Comparison of ENCODE assay signal across 14 cellular contexts in genomic region chr14:39581474-39581873, GRCh38.
DNase-seq lines count a peak whose midpoint lies in the region; ATAC-seq and TF ChIP-seq lines count a peak whose summit lies in the region.
"Had no signal": no experiment of that assay in that cellular context is flagged by ENCODE, and none has a peak within 500 bp of the region (broad histone marks: within the 10 kb centered on the region; RNA-seq: fewer than 3 reads in every experiment).

No MANE protein-coding gene starts in this region.

- H3K27ac ChIP-seq in SK-N-SH (ENCODE audit: low read depth in 2 of 2, low read length in 1 of 2) (no peak overlapping the region), smooth muscle cell (ENCODE audit: low read depth) (no peak overlapping the region)
- H3K27ac ChIP-seq: heart left ventricle, KMS-11, testis had no signal

- TF ChIP-seq CTCF in SK-N-SH (IDR thresholded peaks at IDR 0.05): peak; percentile 29; the same call in 1 of the 2 replicates
- TF ChIP-seq CTCF in choroid plexus epithelial cell (conservative IDR thresholded peaks at IDR 0.05; ENCODE audit: low read depth, low read length): peak; percentile 31
- TF ChIP-seq CTCF in smooth muscle cell (IDR thresholded peaks at IDR 0.05; ENCODE audit: borderline replicate concordance, insufficient read depth, poor library complexity, severe bottlenecking): peak; percentile 46

- no peak overlapping the region for H3K4me3 ChIP-seq in SK-N-SH (ENCODE audit: low read depth in 2 of 2, low read length in 1 of 2)
- H3K4me3 ChIP-seq in choroid plexus epithelial cell (ENCODE audit: low read depth, low read length): no peak overlapping the region
- no peak overlapping the region for H3K4me3 ChIP-seq in smooth muscle cell
- H3K4me3 ChIP-seq: heart left ventricle, testis had no signal

- no peak for ATAC-seq in SK-N-SH treated with all-trans-retinoic acid at 6 μM for 48 hours
- no peak for ATAC-seq in GM21576 (IDR thresholded peaks at IDR 0.05; ENCODE audit: unreplicated experiment)
- no peak for ATAC-seq in GM18870 (IDR thresholded peaks at IDR 0.05; ENCODE audit: unreplicated experiment)
- ATAC-seq: heart left ventricle had no signal

- intact Hi-C loops in head of caudate nucleus (cut with DNase I): no loop called here

- H4K20me1 ChIP-seq in SK-N-SH (ENCODE audit: insufficient read depth): no peaks in the 10 kb centered on the region
- no peaks in the 10 kb centered on the region for H4K20me1 ChIP-seq in smooth muscle cell (ENCODE audit: low read depth)

- H2AFZ ChIP-seq in SK-N-SH (ENCODE audit: low read depth) (no peak overlapping the region), smooth muscle cell (ENCODE audit: low read depth) (no peak overlapping the region)

- POLR2A ChIA-PET in SK-N-SH (lab: Yijun Ruan, JAX): no interaction called here

- no peak for TF ChIP-seq EP300 in SK-N-SH (IDR thresholded peaks at IDR 0.05; ENCODE audit: borderline replicate concordance in 1 of 2, low read depth in 1 of 2, low read length in 1 of 2)

- no peak for TF ChIP-seq RAD21 in SK-N-SH (IDR thresholded peaks at IDR 0.05; ENCODE audit: low read length)

- no peaks in the 10 kb centered on the region for H3K9me2 ChIP-seq in SK-N-SH

- DNase-seq in SK-N-SH (no peak), NAMALWA (ENCODE audit: low spot score) (peak; percentile 1), choroid plexus epithelial cell (ENCODE audit: low read depth) (peak; percentile 19), smooth muscle cell (lab: John Stamatoyannopoulos, UW; ENCODE audit: unreplicated experiment) (no peak), head of caudate nucleus (no peak)
- DNase-seq: heart left ventricle, NCI-H774, posterior cingulate gyrus, T-cell, testis had no signal

- 4% methylated on average over 2 of the region's 2 CpGs for WGBS in SK-N-SH (ENCODE audit: low lambda C conversion rate)
- 64% methylated on average over 2 of the region's 2 CpGs for WGBS in smooth muscle cell (ENCODE audit: low lambda C conversion rate)

- H3K9ac ChIP-seq in SK-N-SH (no peak overlapping the region), smooth muscle cell (ENCODE audit: low read depth) (no peak overlapping the region)
- H3K9ac ChIP-seq: KMS-11 had no signal

- H3K36me3 ChIP-seq in SK-N-SH (replicated peaks in 1 of 2; ENCODE audit: control insufficient read depth in 1 of 2, insufficient read depth in 2 of 2, low read length in 1 of 2) (no peaks in the 10 kb centered on the region), smooth muscle cell (ENCODE audit: low read depth) (no peaks in the 10 kb centered on the region)
- H3K36me3 ChIP-seq: heart left ventricle had no signal

- no peaks in the 10 kb centered on the region for H3K4me1 ChIP-seq in SK-N-SH (ENCODE audit: control insufficient read depth in 1 of 2, insufficient read depth in 2 of 2, low read depth in 1 of 2, low read length in 1 of 2)
- no peaks in the 10 kb centered on the region for H3K4me1 ChIP-seq in smooth muscle cell (ENCODE audit: low read depth)
- H3K4me1 ChIP-seq: testis had no signal

- H3K9me3 ChIP-seq in SK-N-SH: no peaks in the 10 kb centered on the region
- no peaks in the 10 kb centered on the region for H3K9me3 ChIP-seq in smooth muscle cell (replicated peaks; ENCODE audit: low read depth)
- H3K9me3 ChIP-seq: testis had no signal

- H3K27me3 ChIP-seq in SK-N-SH (ENCODE audit: insufficient read depth): no peaks in the 10 kb centered on the region
- no peaks in the 10 kb centered on the region for H3K27me3 ChIP-seq in smooth muscle cell (ENCODE audit: low read depth)
- H3K27me3 ChIP-seq: heart left ventricle, testis had no signal

- H3F3A ChIP-seq in SK-N-SH (replicated peaks; ENCODE audit: insufficient read depth): no peaks in the 10 kb centered on the region
- no peaks in the 10 kb centered on the region for H3F3A ChIP-seq in smooth muscle cell (ENCODE audit: low read depth)

- CTCF ChIA-PET in SK-N-SH (lab: Yijun Ruan, JAX): interaction anchor here (0.8 kb wide), 1 partner anchor 21 kb away, joined by 3 read pairs; no protein-coding TSS in a partner anchor

- H3K4me2 ChIP-seq in SK-N-SH (no peak overlapping the region), smooth muscle cell (no peak overlapping the region)
- H3K4me2 ChIP-seq: KMS-11 had no signal

- H3K79me2 ChIP-seq in SK-N-SH (ENCODE audit: insufficient read depth): no peaks in the 10 kb centered on the region
- H3K79me2 ChIP-seq in smooth muscle cell (ENCODE audit: low read depth): no peaks in the 10 kb centered on the region

TF ChIP-seq in SK-N-SH, 30 proteins besides CTCF, POLR2A, EP300 and RAD21 (continues in another document):
- TF ChIP-seq RXRA (IDR thresholded peaks at IDR 0.05; ENCODE audit: borderline replicate concordance, low read depth): no peak
- TF ChIP-seq SMC3 (IDR thresholded peaks at IDR 0.05; ENCODE audit: low read depth, low read length): no peak
- TF ChIP-seq, protein P1, sequence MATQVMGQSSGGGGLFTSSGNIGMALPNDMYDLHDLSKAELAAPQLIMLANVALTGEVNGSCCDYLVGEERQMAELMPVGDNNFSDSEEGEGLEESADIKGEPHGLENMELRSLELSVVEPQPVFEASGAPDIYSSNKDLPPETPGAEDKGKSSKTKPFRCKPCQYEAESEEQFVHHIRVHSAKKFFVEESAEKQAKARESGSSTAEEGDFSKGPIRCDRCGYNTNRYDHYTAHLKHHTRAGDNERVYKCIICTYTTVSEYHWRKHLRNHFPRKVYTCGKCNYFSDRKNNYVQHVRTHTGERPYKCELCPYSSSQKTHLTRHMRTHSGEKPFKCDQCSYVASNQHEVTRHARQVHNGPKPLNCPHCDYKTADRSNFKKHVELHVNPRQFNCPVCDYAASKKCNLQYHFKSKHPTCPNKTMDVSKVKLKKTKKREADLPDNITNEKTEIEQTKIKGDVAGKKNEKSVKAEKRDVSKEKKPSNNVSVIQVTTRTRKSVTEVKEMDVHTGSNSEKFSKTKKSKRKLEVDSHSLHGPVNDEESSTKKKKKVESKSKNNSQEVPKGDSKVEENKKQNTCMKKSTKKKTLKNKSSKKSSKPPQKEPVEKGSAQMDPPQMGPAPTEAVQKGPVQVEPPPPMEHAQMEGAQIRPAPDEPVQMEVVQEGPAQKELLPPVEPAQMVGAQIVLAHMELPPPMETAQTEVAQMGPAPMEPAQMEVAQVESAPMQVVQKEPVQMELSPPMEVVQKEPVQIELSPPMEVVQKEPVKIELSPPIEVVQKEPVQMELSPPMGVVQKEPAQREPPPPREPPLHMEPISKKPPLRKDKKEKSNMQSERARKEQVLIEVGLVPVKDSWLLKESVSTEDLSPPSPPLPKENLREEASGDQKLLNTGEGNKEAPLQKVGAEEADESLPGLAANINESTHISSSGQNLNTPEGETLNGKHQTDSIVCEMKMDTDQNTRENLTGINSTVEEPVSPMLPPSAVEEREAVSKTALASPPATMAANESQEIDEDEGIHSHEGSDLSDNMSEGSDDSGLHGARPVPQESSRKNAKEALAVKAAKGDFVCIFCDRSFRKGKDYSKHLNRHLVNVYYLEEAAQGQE (IDR thresholded peaks at IDR 0.05; ENCODE audit: low read depth, low read length): no peak
- TF ChIP-seq YY1 (IDR thresholded peaks at IDR 0.05; ENCODE audit: low read depth): no peak
- no peak for TF ChIP-seq IRF3 (IDR thresholded peaks at IDR 0.05; ENCODE audit: low read depth, low read length)

TF ChIP-seq in SK-N-SH treated with all-trans-retinoic acid at 6 μM for 48 hours, 23 proteins besides CTCF, POLR2A, EP300 and RAD21 (continues in another document):
- TF ChIP-seq, protein P2, sequence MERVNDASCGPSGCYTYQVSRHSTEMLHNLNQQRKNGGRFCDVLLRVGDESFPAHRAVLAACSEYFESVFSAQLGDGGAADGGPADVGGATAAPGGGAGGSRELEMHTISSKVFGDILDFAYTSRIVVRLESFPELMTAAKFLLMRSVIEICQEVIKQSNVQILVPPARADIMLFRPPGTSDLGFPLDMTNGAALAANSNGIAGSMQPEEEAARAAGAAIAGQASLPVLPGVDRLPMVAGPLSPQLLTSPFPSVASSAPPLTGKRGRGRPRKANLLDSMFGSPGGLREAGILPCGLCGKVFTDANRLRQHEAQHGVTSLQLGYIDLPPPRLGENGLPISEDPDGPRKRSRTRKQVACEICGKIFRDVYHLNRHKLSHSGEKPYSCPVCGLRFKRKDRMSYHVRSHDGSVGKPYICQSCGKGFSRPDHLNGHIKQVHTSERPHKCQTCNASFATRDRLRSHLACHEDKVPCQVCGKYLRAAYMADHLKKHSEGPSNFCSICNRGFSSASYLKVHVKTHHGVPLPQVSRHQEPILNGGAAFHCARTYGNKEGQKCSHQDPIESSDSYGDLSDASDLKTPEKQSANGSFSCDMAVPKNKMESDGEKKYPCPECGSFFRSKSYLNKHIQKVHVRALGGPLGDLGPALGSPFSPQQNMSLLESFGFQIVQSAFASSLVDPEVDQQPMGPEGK (CRISPR knock-in tag; IDR thresholded peaks at IDR 0.05; ENCODE audit: borderline replicate concordance): no peak
- no peak for TF ChIP-seq GLIS3 (CRISPR knock-in tag; IDR thresholded peaks at IDR 0.05)
- TF ChIP-seq, protein P3, sequence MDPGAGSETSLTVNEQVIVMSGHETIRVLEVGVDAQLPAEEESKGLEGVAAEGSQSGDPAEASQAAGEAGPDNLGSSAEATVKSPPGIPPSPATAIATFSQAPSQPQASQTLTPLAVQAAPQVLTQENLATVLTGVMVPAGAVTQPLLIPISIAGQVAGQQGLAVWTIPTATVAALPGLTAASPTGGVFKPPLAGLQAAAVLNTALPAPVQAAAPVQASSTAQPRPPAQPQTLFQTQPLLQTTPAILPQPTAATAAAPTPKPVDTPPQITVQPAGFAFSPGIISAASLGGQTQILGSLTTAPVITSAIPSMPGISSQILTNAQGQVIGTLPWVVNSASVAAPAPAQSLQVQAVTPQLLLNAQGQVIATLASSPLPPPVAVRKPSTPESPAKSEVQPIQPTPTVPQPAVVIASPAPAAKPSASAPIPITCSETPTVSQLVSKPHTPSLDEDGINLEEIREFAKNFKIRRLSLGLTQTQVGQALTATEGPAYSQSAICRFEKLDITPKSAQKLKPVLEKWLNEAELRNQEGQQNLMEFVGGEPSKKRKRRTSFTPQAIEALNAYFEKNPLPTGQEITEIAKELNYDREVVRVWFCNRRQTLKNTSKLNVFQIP (CRISPR knock-in tag; IDR thresholded peaks at IDR 0.05; ENCODE audit: borderline replicate concordance, low read depth): no peak
- no peak for TF ChIP-seq TCF4 (CRISPR knock-in tag; IDR thresholded peaks at IDR 0.05; ENCODE audit: borderline replicate concordance)
- TF ChIP-seq SNAI2 (CRISPR knock-in tag; IDR thresholded peaks at IDR 0.05): no peak
- TF ChIP-seq ESRRG (CRISPR knock-in tag; IDR thresholded peaks at IDR 0.05): no peak
- TF ChIP-seq ZC3H10 (CRISPR knock-in tag; IDR thresholded peaks at IDR 0.05): no peak
- no peak for TF ChIP-seq PPARA (CRISPR knock-in tag; IDR thresholded peaks at IDR 0.05; ENCODE audit: borderline replicate concordance)
- TF ChIP-seq ISL1 (CRISPR knock-in tag; IDR thresholded peaks at IDR 0.05): no peak
- no peak for TF ChIP-seq ARNTL (CRISPR knock-in tag; IDR thresholded peaks at IDR 0.05; ENCODE audit: borderline replicate concordance, low read depth)
- no peak for TF ChIP-seq BACH2 (CRISPR knock-in tag; IDR thresholded peaks at IDR 0.05; ENCODE audit: borderline replicate concordance)

Comparison
In these comparisons a context has a peak if more than half of its experiments do, and no peak if none do; other contexts are left out.
1. DNase-seq: peak in NAMALWA (single experiment) and choroid plexus epithelial cell (single experiment); none in SK-N-SH (single experiment), smooth muscle cell (single experiment) and head of caudate nucleus (0 of 42).
2. Peak in every context shown above with its lines, with median percentiles within 50 percentile points of each other: CTCF ChIP-seq.